ENCODE assay signal across 1 cellular context in the genomic region with DNA sequence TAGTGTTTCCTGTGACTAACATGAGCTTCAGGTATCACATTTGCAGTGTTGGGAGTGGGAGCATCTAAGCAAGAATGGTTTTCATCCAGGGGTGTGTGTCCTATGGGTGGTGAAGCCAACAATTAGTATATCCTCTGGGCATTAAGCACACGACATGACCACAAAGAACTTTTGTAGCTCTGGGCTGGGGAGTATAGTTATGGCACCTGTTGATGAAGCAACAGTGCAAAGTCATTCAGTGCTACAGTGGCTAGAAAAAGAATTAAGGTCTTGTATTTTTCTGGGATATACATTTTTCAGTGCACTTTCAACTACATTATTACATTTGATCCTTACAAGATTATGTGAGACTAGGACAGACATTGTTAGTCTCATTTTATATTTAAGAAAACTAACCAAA.
TF ChIP-seq lines count a peak whose summit lies in the region.

No MANE protein-coding gene starts in this region.

TF ChIP-seq in GM23338, 12 proteins besides CTCF, POLR2A, EP300 and RAD21 (continued from another document):
- TF ChIP-seq, protein P1, sequence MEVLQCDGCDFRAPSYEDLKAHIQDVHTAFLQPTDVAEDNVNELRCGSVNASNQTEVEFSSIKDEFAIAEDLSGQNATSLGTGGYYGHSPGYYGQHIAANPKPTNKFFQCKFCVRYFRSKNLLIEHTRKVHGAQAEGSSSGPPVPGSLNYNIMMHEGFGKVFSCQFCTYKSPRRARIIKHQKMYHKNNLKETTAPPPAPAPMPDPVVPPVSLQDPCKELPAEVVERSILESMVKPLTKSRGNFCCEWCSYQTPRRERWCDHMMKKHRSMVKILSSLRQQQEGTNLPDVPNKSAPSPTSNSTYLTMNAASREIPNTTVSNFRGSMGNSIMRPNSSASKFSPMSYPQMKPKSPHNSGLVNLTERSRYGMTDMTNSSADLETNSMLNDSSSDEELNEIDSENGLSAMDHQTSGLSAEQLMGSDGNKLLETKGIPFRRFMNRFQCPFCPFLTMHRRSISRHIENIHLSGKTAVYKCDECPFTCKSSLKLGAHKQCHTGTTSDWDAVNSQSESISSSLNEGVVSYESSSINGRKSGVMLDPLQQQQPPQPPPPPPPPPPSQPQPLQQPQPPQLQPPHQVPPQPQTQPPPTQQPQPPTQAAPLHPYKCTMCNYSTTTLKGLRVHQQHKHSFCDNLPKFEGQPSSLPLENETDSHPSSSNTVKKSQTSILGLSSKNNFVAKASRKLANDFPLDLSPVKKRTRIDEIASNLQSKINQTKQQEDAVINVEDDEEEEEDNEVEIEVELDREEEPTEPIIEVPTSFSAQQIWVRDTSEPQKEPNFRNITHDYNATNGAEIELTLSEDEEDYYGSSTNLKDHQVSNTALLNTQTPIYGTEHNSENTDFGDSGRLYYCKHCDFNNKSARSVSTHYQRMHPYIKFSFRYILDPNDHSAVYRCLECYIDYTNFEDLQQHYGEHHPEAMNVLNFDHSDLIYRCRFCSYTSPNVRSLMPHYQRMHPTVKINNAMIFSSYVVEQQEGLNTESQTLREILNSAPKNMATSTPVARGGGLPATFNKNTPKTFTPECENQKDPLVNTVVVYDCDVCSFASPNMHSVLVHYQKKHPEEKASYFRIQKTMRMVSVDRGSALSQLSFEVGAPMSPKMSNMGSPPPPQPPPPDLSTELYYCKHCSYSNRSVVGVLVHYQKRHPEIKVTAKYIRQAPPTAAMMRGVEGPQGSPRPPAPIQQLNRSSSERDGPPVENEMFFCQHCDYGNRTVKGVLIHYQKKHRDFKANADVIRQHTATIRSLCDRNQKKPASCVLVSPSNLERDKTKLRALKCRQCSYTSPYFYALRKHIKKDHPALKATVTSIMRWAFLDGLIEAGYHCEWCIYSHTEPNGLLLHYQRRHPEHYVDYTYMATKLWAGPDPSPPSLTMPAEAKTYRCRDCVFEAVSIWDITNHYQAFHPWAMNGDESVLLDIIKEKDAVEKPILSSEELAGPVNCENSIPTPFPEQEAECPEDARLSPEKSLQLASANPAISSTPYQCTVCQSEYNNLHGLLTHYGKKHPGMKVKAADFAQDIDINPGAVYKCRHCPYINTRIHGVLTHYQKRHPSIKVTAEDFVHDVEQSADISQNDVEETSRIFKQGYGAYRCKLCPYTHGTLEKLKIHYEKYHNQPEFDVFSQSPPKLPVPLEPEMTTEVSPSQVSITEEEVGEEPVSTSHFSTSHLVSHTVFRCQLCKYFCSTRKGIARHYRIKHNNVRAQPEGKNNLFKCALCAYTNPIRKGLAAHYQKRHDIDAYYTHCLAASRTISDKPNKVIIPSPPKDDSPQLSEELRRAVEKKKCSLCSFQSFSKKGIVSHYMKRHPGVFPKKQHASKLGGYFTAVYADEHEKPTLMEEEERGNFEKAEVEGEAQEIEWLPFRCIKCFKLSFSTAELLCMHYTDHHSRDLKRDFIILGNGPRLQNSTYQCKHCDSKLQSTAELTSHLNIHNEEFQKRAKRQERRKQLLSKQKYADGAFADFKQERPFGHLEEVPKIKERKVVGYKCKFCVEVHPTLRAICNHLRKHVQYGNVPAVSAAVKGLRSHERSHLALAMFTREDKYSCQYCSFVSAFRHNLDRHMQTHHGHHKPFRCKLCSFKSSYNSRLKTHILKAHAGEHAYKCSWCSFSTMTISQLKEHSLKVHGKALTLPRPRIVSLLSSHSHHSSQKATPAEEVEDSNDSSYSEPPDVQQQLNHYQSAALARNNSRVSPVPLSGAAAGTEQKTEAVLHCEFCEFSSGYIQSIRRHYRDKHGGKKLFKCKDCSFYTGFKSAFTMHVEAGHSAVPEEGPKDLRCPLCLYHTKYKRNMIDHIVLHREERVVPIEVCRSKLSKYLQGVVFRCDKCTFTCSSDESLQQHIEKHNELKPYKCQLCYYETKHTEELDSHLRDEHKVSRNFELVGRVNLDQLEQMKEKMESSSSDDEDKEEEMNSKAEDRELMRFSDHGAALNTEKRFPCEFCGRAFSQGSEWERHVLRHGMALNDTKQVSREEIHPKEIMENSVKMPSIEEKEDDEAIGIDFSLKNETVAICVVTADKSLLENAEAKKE (CRISPR knock-in tag; IDR thresholded peaks at IDR 0.05): no peak
- TF ChIP-seq POLR2AphosphoS5 (IDR thresholded peaks at IDR 0.05; ENCODE audit: low read depth) (no peak), EZH2 (IDR thresholded peaks at IDR 0.05; ENCODE audit: low read depth, unreplicated experiment) (no peak), STAT1 (IDR thresholded peaks at IDR 0.05; ENCODE audit: unreplicated experiment) (no peak), NANOG (IDR thresholded peaks at IDR 0.05; ENCODE audit: borderline replicate concordance) (no peak), ZNF114 (CRISPR knock-in tag; IDR thresholded peaks at IDR 0.05) (no peak), EZH2phosphoT487 (IDR thresholded peaks at IDR 0.05; ENCODE audit: unreplicated experiment) (no peak)
- TF ChIP-seq, protein P2, sequence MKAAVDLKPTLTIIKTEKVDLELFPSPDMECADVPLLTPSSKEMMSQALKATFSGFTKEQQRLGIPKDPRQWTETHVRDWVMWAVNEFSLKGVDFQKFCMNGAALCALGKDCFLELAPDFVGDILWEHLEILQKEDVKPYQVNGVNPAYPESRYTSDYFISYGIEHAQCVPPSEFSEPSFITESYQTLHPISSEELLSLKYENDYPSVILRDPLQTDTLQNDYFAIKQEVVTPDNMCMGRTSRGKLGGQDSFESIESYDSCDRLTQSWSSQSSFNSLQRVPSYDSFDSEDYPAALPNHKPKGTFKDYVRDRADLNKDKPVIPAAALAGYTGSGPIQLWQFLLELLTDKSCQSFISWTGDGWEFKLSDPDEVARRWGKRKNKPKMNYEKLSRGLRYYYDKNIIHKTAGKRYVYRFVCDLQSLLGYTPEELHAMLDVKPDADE (IDR thresholded peaks at IDR 0.05): no peak
TF ChIP-seq in GM23338: peak in this region for 0.
